ENCODE assay signal across 21 cellular contexts in the genomic region with DNA sequence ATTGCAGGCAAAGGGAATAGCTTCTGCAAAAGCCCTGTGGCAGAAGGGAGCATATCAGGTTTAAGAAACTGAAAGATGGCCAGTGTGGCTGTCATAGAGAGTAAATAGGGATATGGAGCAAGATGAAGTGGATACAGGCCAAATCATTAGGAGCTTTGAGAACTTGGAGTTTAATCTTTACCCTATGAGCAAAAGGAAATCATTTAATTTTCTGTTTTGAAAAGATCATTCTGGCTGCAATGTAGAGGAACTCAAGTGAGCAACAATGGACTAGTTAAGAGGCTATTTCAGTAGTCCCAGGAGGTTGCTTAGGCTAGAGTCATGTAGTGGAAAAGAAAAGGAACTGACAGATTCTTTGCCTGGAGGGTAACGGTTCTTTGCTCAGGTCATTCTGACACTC. TPM values are rescaled to one million over a fixed set of nuclear protein-coding genes. Genes with fewer than 3 reads are reported as not detected.
DNase-seq lines count a peak whose midpoint lies in the region; ATAC-seq and TF ChIP-seq lines count a peak whose summit lies in the region.
"Had no signal": no experiment of that assay in that cellular context is flagged by ENCODE, and none has a peak within 500 bp of the region (broad histone marks: within the 10 kb centered on the region; RNA-seq: fewer than 3 reads in every experiment).

No MANE protein-coding gene starts in this region.

- intact Hi-C loops in activated CD4-positive, alpha-beta T cell treated with anti-CD3 and anti-CD28 coated beads for 36 hours (cut with DNase I, micrococcal nuclease), result no loop called here
- intact Hi-C loops in CD4-positive, alpha-beta memory T cell (cut with micrococcal nuclease), result no loop called here

- no peak overlapping the region for H2AFZ ChIP-seq in GM23338
- H2AFZ ChIP-seq in neural progenitor cell (replicated peaks), result no peak overlapping the region

- POLR2A ChIA-PET in activated CD4-positive, alpha-beta T cell treated with anti-CD3 and anti-CD28 coated beads, Interleukin-2, amount 10 ng/mL, durations not matched to agents 7 days and 5 days (lab: Charles Lee), result no interaction called here
- POLR2A ChIA-PET in activated CD4-positive, alpha-beta T cell treated with anti-CD3 and anti-CD28 coated beads for 36 hours (lab: Charles Lee), result no interaction called here
- POLR2A ChIA-PET in CD4-positive, alpha-beta memory T cell (lab: Charles Lee; ENCODE audit: partially characterized antibody), result interaction anchor here (0.6 kb wide), 1 partner anchor 74 kb away, joined by 3 read pairs; no protein-coding TSS in a partner anchor

- peaks cover 44% of the 10 kb centered on the region for H3K36me3 Mint-ChIP-seq in activated CD4-positive, alpha-beta T cell treated with anti-CD3 and anti-CD28 coated beads, Interleukin-2, amount 10 ng/mL, durations not matched to agents 7 days and 5 days (ENCODE audit: low read depth)
- peaks cover 41% of the 10 kb centered on the region for H3K36me3 Mint-ChIP-seq in activated CD4-positive, alpha-beta T cell treated with anti-CD3 and anti-CD28 coated beads for 36 hours (ENCODE audit: low read depth)
- H3K36me3 Mint-ChIP-seq in GM23338 (ENCODE audit: low read depth), result no peaks in the 10 kb centered on the region
- no peaks in the 10 kb centered on the region for H3K36me3 Mint-ChIP-seq in neural progenitor cell
- peaks cover 19 to 25% of the 10 kb centered on the region in 2 donors for H3K36me3 Mint-ChIP-seq in CD4-positive, alpha-beta memory T cell

- H3K4me2 ChIP-seq in GM23338 (no peak overlapping the region), neural progenitor cell (no peak overlapping the region)

- H3K4me3 Mint-ChIP-seq in activated CD4-positive, alpha-beta T cell treated with anti-CD3 and anti-CD28 coated beads, Interleukin-2, amount 10 ng/mL, durations not matched to agents 7 days and 5 days, result no peak overlapping the region
- H3K4me3 Mint-ChIP-seq in activated CD4-positive, alpha-beta T cell treated with anti-CD3 and anti-CD28 coated beads for 36 hours, result no peak overlapping the region
- H3K4me3 Mint-ChIP-seq in GM23338 (no peak overlapping the region), neural progenitor cell (no peak overlapping the region)
- peak overlapping the region in 1 of 8 donors; percentile 33 for H3K4me3 Mint-ChIP-seq in CD4-positive, alpha-beta memory T cell
- H3K4me3 Mint-ChIP-seq: activated CD4-positive, alpha-beta memory T cell treated with anti-CD3 and anti-CD28 coated beads, Interleukin-2, amount 10 ng/mL, durations not matched to agents 7 days and 5 days; activated T-helper 17 cell treated with anti-CD3 and anti-CD28 coated beads, Interleukin-2, amount 50 U/mL, for 72 hours; CD14-positive monocyte; endodermal cell; H9 had no signal

- H3K4me3 ChIP-seq in GM23338 (no peak overlapping the region), fibroblast of mammary gland (ENCODE audit: control insufficient read depth, low read depth, low read length) (no peak overlapping the region), neural progenitor cell (no peak overlapping the region)
- H3K4me3 ChIP-seq in CD4-positive, alpha-beta memory T cell (ENCODE audit: low read length in 2 of 2), result no peak overlapping the region
- H3K4me3 ChIP-seq: lower lobe of right lung, stomach had no signal

- H3K36me3 ChIP-seq in GM23338 (ENCODE audit: insufficient read depth) (no peaks in the 10 kb centered on the region), neural progenitor cell (no peaks in the 10 kb centered on the region)
- peaks cover 3% of the 10 kb centered on the region for H3K36me3 ChIP-seq in CD4-positive, alpha-beta memory T cell (ENCODE audit: insufficient read depth, low read length)

- H3K27ac ChIP-seq in GM23338 (ENCODE audit: low read depth) (no peak overlapping the region), neural progenitor cell (no peak overlapping the region)
- no peak overlapping the region for H3K27ac ChIP-seq in CD4-positive, alpha-beta memory T cell (ENCODE audit: low read depth, low read length)
- H3K27ac ChIP-seq: lower lobe of right lung, stomach had no signal

- peaks cover 69% of the 10 kb centered on the region for H3K4me1 Mint-ChIP-seq in activated CD4-positive, alpha-beta T cell treated with anti-CD3 and anti-CD28 coated beads, Interleukin-2, amount 10 ng/mL, durations not matched to agents 7 days and 5 days
- H3K4me1 Mint-ChIP-seq in activated CD4-positive, alpha-beta T cell treated with anti-CD3 and anti-CD28 coated beads for 36 hours, result peaks cover 81% of the 10 kb centered on the region
- H3K4me1 Mint-ChIP-seq in GM23338 (no peaks in the 10 kb centered on the region; the same call in 2 of the 3 replicates), neural progenitor cell (no peaks in the 10 kb centered on the region)
- peaks cover 60 to 92% (median 74%) of the 10 kb centered on the region in 4 donors for H3K4me1 Mint-ChIP-seq in CD4-positive, alpha-beta memory T cell
- H3K4me1 Mint-ChIP-seq: endodermal cell had no signal

- H3K27me3 ChIP-seq in GM23338 (ENCODE audit: insufficient read depth) (no peaks in the 10 kb centered on the region), neural progenitor cell (no peaks in the 10 kb centered on the region)
- H3K27me3 ChIP-seq in CD4-positive, alpha-beta memory T cell (ENCODE audit: insufficient read depth, low read length), result no peaks in the 10 kb centered on the region
- H3K27me3 ChIP-seq: stomach had no signal

- H3F3A ChIP-seq in GM23338 (replicated peaks; ENCODE audit: low read depth) (no peaks in the 10 kb centered on the region), neural progenitor cell (ENCODE audit: low read depth) (no peaks in the 10 kb centered on the region)

- H3K4me1 ChIP-seq in GM23338 (ENCODE audit: insufficient read depth) (no peaks in the 10 kb centered on the region), neural progenitor cell (no peaks in the 10 kb centered on the region)
- peaks cover 85% of the 10 kb centered on the region for H3K4me1 ChIP-seq in CD4-positive, alpha-beta memory T cell (ENCODE audit: insufficient read depth, low read length)

- H3K9me3 Mint-ChIP-seq in activated CD4-positive, alpha-beta T cell treated with anti-CD3 and anti-CD28 coated beads, Interleukin-2, amount 10 ng/mL, durations not matched to agents 7 days and 5 days, result no peaks in the 10 kb centered on the region
- no peaks in the 10 kb centered on the region for H3K9me3 Mint-ChIP-seq in activated CD4-positive, alpha-beta T cell treated with anti-CD3 and anti-CD28 coated beads for 36 hours (ENCODE audit: low read depth)
- H3K9me3 Mint-ChIP-seq in GM23338, result no peaks in the 10 kb centered on the region
- no peaks in the 10 kb centered on the region for H3K9me3 Mint-ChIP-seq in neural progenitor cell
- no peaks in the 10 kb centered on the region for H3K9me3 Mint-ChIP-seq in CD4-positive, alpha-beta memory T cell
- H3K9me3 Mint-ChIP-seq: activated CD4-positive, alpha-beta memory T cell treated with anti-CD3 and anti-CD28 coated beads, Interleukin-2, amount 10 ng/mL, durations not matched to agents 7 days and 5 days; activated T-helper 17 cell treated with anti-CD3 and anti-CD28 coated beads, Interleukin-2, amount 50 U/mL, for 72 hours; endodermal cell; H9 had no signal

- H3K79me2 ChIP-seq in GM23338 (replicated peaks; ENCODE audit: insufficient read depth) (peaks cover 44% of the 10 kb centered on the region), neural progenitor cell (ENCODE audit: low read depth) (peaks cover 10% of the 10 kb centered on the region)

- TF ChIP-seq CTCF in GM23338 (conservative IDR thresholded peaks at IDR 0.05; ENCODE audit: low read depth in 2 of 2) (no peak), fibroblast of mammary gland (conservative IDR thresholded peaks at IDR 0.05; ENCODE audit: control insufficient read depth, insufficient read depth, low read depth, low read length) (no peak), neural progenitor cell (IDR thresholded peaks at IDR 0.05) (no peak)

- H3K9me2 ChIP-seq in GM23338 (ENCODE audit: insufficient read depth), result no peaks in the 10 kb centered on the region

- CTCF ChIA-PET in activated CD4-positive, alpha-beta T cell treated with anti-CD3 and anti-CD28 coated beads, Interleukin-2, amount 10 ng/mL, durations not matched to agents 7 days and 5 days (lab: Charles Lee), result no interaction called here
- CTCF ChIA-PET in activated CD4-positive, alpha-beta T cell treated with anti-CD3 and anti-CD28 coated beads for 36 hours (lab: Charles Lee), result interaction anchor here (0.6 kb wide), 1 partner anchor 45 kb away, joined by 3 read pairs; no protein-coding TSS in a partner anchor
- CTCF ChIA-PET in CD4-positive, alpha-beta memory T cell (lab: Charles Lee; ENCODE audit: partially characterized antibody), result no interaction called here

- no peak for ATAC-seq in activated CD4-positive, alpha-beta T cell treated with anti-CD3 and anti-CD28 coated beads for 36 hours
- ATAC-seq in GM23338, result no peak
- no peak for ATAC-seq in GM18907 (IDR thresholded peaks at IDR 0.05; ENCODE audit: unreplicated experiment)
- ATAC-seq: activated T-helper 17 cell treated with anti-CD3 and anti-CD28 coated beads, Interleukin-2, amount 50 U/mL, for 72 hours; lower lobe of right lung had no signal

- peak overlapping the region; percentile 0 for H3K27ac Mint-ChIP-seq in activated CD4-positive, alpha-beta T cell treated with anti-CD3 and anti-CD28 coated beads, Interleukin-2, amount 10 ng/mL, durations not matched to agents 7 days and 5 days
- no peak overlapping the region for H3K27ac Mint-ChIP-seq in activated CD4-positive, alpha-beta T cell treated with anti-CD3 and anti-CD28 coated beads for 36 hours
- H3K27ac Mint-ChIP-seq in GM23338 (peak overlapping the region; percentile 29; the same call in 1 of the 2 replicates), neural progenitor cell (no peak overlapping the region)
- H3K27ac Mint-ChIP-seq in CD4-positive, alpha-beta memory T cell, result peak overlapping the region in 3 of 7 donors; percentile 3 to 47 (median 5)
- H3K27ac Mint-ChIP-seq: activated CD4-positive, alpha-beta memory T cell treated with anti-CD3 and anti-CD28 coated beads, Interleukin-2, amount 10 ng/mL, durations not matched to agents 7 days and 5 days; activated T-helper 17 cell treated with anti-CD3 and anti-CD28 coated beads, Interleukin-2, amount 50 U/mL, for 72 hours; endodermal cell had no signal

- H3K27me3 Mint-ChIP-seq in activated CD4-positive, alpha-beta T cell treated with anti-CD3 and anti-CD28 coated beads, Interleukin-2, amount 10 ng/mL, durations not matched to agents 7 days and 5 days, result no peaks in the 10 kb centered on the region
- no peaks in the 10 kb centered on the region for H3K27me3 Mint-ChIP-seq in activated CD4-positive, alpha-beta T cell treated with anti-CD3 and anti-CD28 coated beads for 36 hours
- no peaks in the 10 kb centered on the region for H3K27me3 Mint-ChIP-seq in GM23338 (ENCODE audit: insufficient read depth, low read depth, poor library complexity)
- no peaks in the 10 kb centered on the region for H3K27me3 Mint-ChIP-seq in neural progenitor cell (ENCODE audit: insufficient read depth, low read depth)
- no peaks in the 10 kb centered on the region for H3K27me3 Mint-ChIP-seq in CD4-positive, alpha-beta memory T cell
- H3K27me3 Mint-ChIP-seq: activated CD4-positive, alpha-beta memory T cell treated with anti-CD3 and anti-CD28 coated beads, Interleukin-2, amount 10 ng/mL, durations not matched to agents 7 days and 5 days; activated T-helper 17 cell treated with anti-CD3 and anti-CD28 coated beads, Interleukin-2, amount 50 U/mL, for 72 hours had no signal

- DNase-seq in activated CD4-positive, alpha-beta T cell treated with anti-CD3 and anti-CD28 coated beads, Interleukin-2, amount 10 ng/mL, durations not matched to agents 7 days and 5 days, result no peak
- no peak for DNase-seq in activated CD4-positive, alpha-beta T cell treated with anti-CD3 and anti-CD28 coated beads for 36 hours
- DNase-seq in GM23338 (ENCODE audit: low spot score) (no peak), fibroblast of mammary gland (ENCODE audit: low read depth) (peak; percentile 6), neural progenitor cell (ENCODE audit: low spot score) (peak; percentile 10), inferior parietal cortex (ENCODE audit: extremely low spot score) (no peak)
- DNase-seq in CD4-positive, alpha-beta memory T cell, result no peak
- DNase-seq: activated CD4-positive, alpha-beta memory T cell treated with anti-CD3 and anti-CD28 coated beads, Interleukin-2, amount 10 ng/mL, durations not matched to agents 7 days and 5 days; aorta; DND-41; endodermal cell; foreskin fibroblast; H9; Kasumi-1; lower lobe of right lung; NCI-H1436; RPMI8226; stomach had no signal

- no peak overlapping the region for H3K9ac ChIP-seq in neural progenitor cell

- H3K9me3 ChIP-seq in neural progenitor cell (ENCODE audit: low read depth), result no peaks in the 10 kb centered on the region
- H3K9me3 ChIP-seq in CD4-positive, alpha-beta memory T cell (ENCODE audit: control insufficient read depth in 1 of 2, low read length in 2 of 2), result no peaks in the 10 kb centered on the region
- H3K9me3 ChIP-seq: lower lobe of right lung, stomach had no signal

- H4K20me1 ChIP-seq in GM23338 (replicated peaks; ENCODE audit: insufficient read depth) (peaks cover 10% of the 10 kb centered on the region), neural progenitor cell (ENCODE audit: low read depth) (peaks cover 12% of the 10 kb centered on the region)

RNA-seq across cellular contexts. Expression of a gene that starts 47.2 kb away (rescaled TPM):
- 100 to 1,000 TPM; 128 to 130 TPM for total RNA-seq in activated CD4-positive, alpha-beta T cell treated with anti-CD3 and anti-CD28 coated beads, Interleukin-2, amount 10 ng/mL, durations not matched to agents 7 days and 5 days
- total RNA-seq in activated CD4-positive, alpha-beta T cell treated with anti-CD3 and anti-CD28 coated beads for 36 hours, result 100 to 1,000 TPM; 182 to 214 TPM
- 16.2 and 23.3 TPM in 2 replicates for total RNA-seq in GM23338 (2014; rRNA removed; shearing (Covaris generic))
- 23.0 and 28.1 TPM in 2 replicates for polyA plus RNA-seq in GM23338 (2016; fragmentation: Nextera tagmentation; extraction: Ambion mirVana)
- total RNA-seq in neural progenitor cell (ENCODE audit: low replicate concordance), result 10.4 and 27.5 TPM in 2 replicates
- total RNA-seq in CD4-positive, alpha-beta memory T cell, result 100 to 1,000 TPM; 130 to 134 TPM
- 10 to 100 TPM; 67.2 to 85.7 TPM for polyA plus RNA-seq in CD4-positive, alpha-beta memory T cell

Comparison
In these comparisons a context has a peak if more than half of its experiments do, and no peak if none do; other contexts are left out.
1. H3K27ac Mint-ChIP-seq: peak in activated CD4-positive, alpha-beta T cell treated with anti-CD3 and anti-CD28 coated beads, Interleukin-2, amount 10 ng/mL, durations not matched to agents 7 days and 5 days (single experiment) and GM23338 (single experiment); none in activated CD4-positive, alpha-beta T cell treated with anti-CD3 and anti-CD28 coated beads for 36 hours (single experiment) and neural progenitor cell (single experiment).
2. DNase-seq: peak in fibroblast of mammary gland (single experiment) and neural progenitor cell (single experiment); none in activated CD4-positive, alpha-beta T cell treated with anti-CD3 and anti-CD28 coated beads, Interleukin-2, amount 10 ng/mL, durations not matched to agents 7 days and 5 days (single experiment), activated CD4-positive, alpha-beta T cell treated with anti-CD3 and anti-CD28 coated beads for 36 hours (single experiment), GM23338 (single experiment), CD4-positive, alpha-beta memory T cell (0 of 5) and inferior parietal cortex (single experiment).